Comparison of ENCODE assay signal across 1 cellular context in the genomic region with DNA sequence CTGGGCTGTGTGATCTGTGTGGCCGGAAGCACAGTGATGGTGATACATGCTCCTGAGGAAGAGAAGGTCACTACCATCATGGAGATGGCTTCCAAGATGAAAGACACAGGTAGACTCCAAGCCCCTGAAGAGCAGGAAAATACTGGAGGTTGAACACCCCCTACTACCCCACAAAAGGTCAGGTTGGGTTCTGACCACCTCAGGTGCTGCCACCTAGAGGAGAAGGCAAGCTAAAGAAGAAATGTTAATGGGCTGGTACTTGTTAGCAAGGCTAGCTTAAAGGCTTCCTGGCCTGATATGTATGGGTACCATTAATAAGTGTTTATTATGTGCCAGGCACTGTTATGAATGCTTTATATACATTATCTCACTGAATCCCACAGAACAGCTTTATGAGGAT.
TF ChIP-seq lines count a peak whose summit lies in the region.

No MANE protein-coding gene starts in this region.

TF ChIP-seq in WTC11, 78 proteins besides CTCF, POLR2A, EP300 and RAD21 (continued from another document):
- TF ChIP-seq AR (CRISPR knock-in tag; IDR thresholded peaks at IDR 0.05) (no peak), ERG (CRISPR knock-in tag; IDR thresholded peaks at IDR 0.05) (no peak)
